ENCODE assay signal across 12 cellular contexts in the genomic region with DNA sequence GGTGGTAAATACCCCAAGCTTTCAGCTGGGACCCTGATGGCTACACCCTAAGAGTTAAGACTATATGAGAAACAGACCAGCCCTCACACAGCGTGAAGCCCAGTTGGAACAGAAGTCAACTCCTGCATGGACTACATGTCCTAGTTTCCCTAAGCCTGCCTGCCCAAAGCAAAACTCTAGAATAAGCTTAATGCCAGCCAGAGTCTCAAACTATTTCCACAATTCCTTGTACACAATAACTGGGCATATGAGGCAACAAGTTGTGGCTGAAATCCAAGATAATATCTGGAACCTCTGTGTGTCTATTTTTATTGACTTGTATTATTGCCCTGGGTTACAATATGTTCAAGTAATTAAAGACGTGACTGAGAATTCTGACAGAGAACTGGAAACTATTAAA. TPM values are rescaled to one million over a fixed set of nuclear protein-coding genes. Genes with fewer than 3 reads are reported as not detected.
A peak's percentile ranks its signal among the peaks of the same experiment; 100 is the strongest.
DNase-seq lines count a peak whose midpoint lies in the region; ATAC-seq and TF ChIP-seq lines count a peak whose summit lies in the region.
"Had no signal": no experiment of that assay in that cellular context is flagged by ENCODE, and none has a peak within 500 bp of the region (broad histone marks: within the 10 kb centered on the region; RNA-seq: fewer than 3 reads in every experiment).

No MANE protein-coding gene starts in this region.

- ATAC-seq in Right ventricle myocardium inferior (peak; percentile 69), HG03442 (IDR thresholded peaks at IDR 0.05; ENCODE audit: unreplicated experiment) (no peak)

- peak overlapping the region; percentile 76 for H3K4me2 ChIP-seq in fibroblast of lung (ENCODE audit: extremely low read depth, insufficient read depth, low read length)

- no peaks in the 10 kb centered on the region for H3K27me3 ChIP-seq in fibroblast of lung (ENCODE audit: control insufficient read depth, insufficient read depth, low read length)

- no peak overlapping the region for H3K9ac ChIP-seq in fibroblast of lung (ENCODE audit: insufficient read depth, low read length)

- H3K4me3 ChIP-seq in fibroblast of lung (replicated peaks in 1 of 4; ENCODE audit: control extremely low read depth in 1 of 4, insufficient read depth in 1 of 4, low read depth in 3 of 4, low read length in 4 of 4): peak overlapping the region; percentile 5 to 62 (median 40)

- intact Hi-C loops in Right ventricle myocardium inferior (cut with DNase I) (loop anchor here (2.0 kb wide), 1 partner anchor 20 kb away; a partner anchor contains a TSS), cardiac septum (cut with DNase I) (loop anchor here (5.0 kb wide), 1 partner anchor 61 kb away; no protein-coding TSS in a partner anchor)

- peak overlapping the region; percentile 24 for H2AFZ ChIP-seq in fibroblast of lung (ENCODE audit: low read length)

- peak overlapping the region; percentile 65 for H3K27ac ChIP-seq in fibroblast of lung (ENCODE audit: insufficient read depth, low read length)

- DNase-seq in Right ventricle myocardium inferior (ENCODE audit: missing footprints): no peak
- DNase-seq in cardiac septum (ENCODE audit: low spot score): no peak
- DNase-seq in fibroblast of lung (ENCODE audit: low read depth in 2 of 2): peak in 1 of 2 donors; percentile 56
- DNase-seq in myocyte (ENCODE audit: low read depth): peak; percentile 27
- no peak for DNase-seq in activated naive CD4-positive, alpha-beta T cell treated with Interleukin-2 at 50 U/mL for 16 hours
- DNase-seq in activated effector memory CD4-positive, alpha-beta T cell treated with Interleukin-2 at 50 U/mL for 16 hours: no peak
- DNase-seq in 8988T: no peak
- DNase-seq: DMS153, H7, NCI-H1417 treated with DMSO at 0.1 percent for 48 hours, NCI-H526 treated with DMSO at 0.1 percent for 48 hours had no signal

- peaks cover 11% of the 10 kb centered on the region for H3K79me2 ChIP-seq in fibroblast of lung (ENCODE audit: control insufficient read depth, insufficient read depth, low read length)

- peaks cover 10% of the 10 kb centered on the region for H3K4me1 ChIP-seq in fibroblast of lung (ENCODE audit: control insufficient read depth, extremely low read depth, insufficient read depth, low read length)

- H3K36me3 ChIP-seq in fibroblast of lung (ENCODE audit: control insufficient read depth, insufficient read depth, low read length): no peaks in the 10 kb centered on the region

- H3K9me3 ChIP-seq in fibroblast of lung (ENCODE audit: control insufficient read depth, insufficient read depth, low read depth, low read length): no peaks in the 10 kb centered on the region

- TF ChIP-seq CTCF in fibroblast of lung (conservative IDR thresholded peaks at IDR 0.05 in 1 of 2, IDR thresholded peaks at IDR 0.05 in 1 of 2; ENCODE audit: low read depth in 1 of 2, low read length in 2 of 2): no peak

- H4K20me1 ChIP-seq in fibroblast of lung (ENCODE audit: control insufficient read depth, extremely low read depth, insufficient read depth, low read length): no peaks in the 10 kb centered on the region

RNA-seq across cellular contexts. Expression of a gene that starts 19.4 kb away (rescaled TPM):
- total RNA-seq in Right ventricle myocardium inferior (29.1 TPM), cardiac septum (45.6 TPM), fibroblast of lung (100 and 104 TPM in 2 replicates), myocyte (10.7 and 17.9 TPM in 2 replicates)
- 54.6 and 66.2 TPM in 2 replicates for polyA plus RNA-seq in fibroblast of lung
- polyA plus RNA-seq in fibroblast of lung (2012): 56.2 and 63.6 TPM in 2 replicates
- 41.7 and 72.3 TPM in 2 replicates for polyA minus RNA-seq in fibroblast of lung (ENCODE audit: low replicate concordance)
- polyA plus RNA-seq in myocyte (2012): 10.7 TPM
